1 cellular context compared by ENCODE assay signal in genomic region chr11:116605543-116605942, GRCh38.
TF ChIP-seq lines count a peak whose summit lies in the region.

No MANE protein-coding gene starts in this region.

TF ChIP-seq in HepG2, 621 proteins besides CTCF, POLR2A, EP300 and RAD21 (continued from another document and continues in another):
- TF ChIP-seq HIC2 (CRISPR knock-in tag; IDR thresholded peaks at IDR 0.05; ENCODE audit: low read depth), result no peak
- TF ChIP-seq NR1H2 (CRISPR knock-in tag; IDR thresholded peaks at IDR 0.05; ENCODE audit: borderline replicate concordance, low read depth), result no peak
- TF ChIP-seq RFX5 (IDR thresholded peaks at IDR 0.05; ENCODE audit: low read depth, low read length), result no peak
- no peak for TF ChIP-seq PAX8 (CRISPR knock-in tag; IDR thresholded peaks at IDR 0.05; ENCODE audit: borderline replicate concordance)
- no peak for TF ChIP-seq ZNF788 (CRISPR knock-in tag; IDR thresholded peaks at IDR 0.05; ENCODE audit: borderline replicate concordance)
- peak; percentile 86; the same call in 1 of the 2 replicates for TF ChIP-seq ZNF256 (CRISPR knock-in tag; conservative IDR thresholded peaks at IDR 0.05)
- TF ChIP-seq ZNF784 (CRISPR knock-in tag; IDR thresholded peaks at IDR 0.05; ENCODE audit: borderline replicate concordance), result no peak
- no peak for TF ChIP-seq GATAD2A (CRISPR knock-in tag; IDR thresholded peaks at IDR 0.05)
- TF ChIP-seq PRDM4 (CRISPR knock-in tag; IDR thresholded peaks at IDR 0.05; ENCODE audit: borderline replicate concordance), result 0 out of 2 replicates have a peak, but pooled peaks have one; percentile 76
- no peak for TF ChIP-seq ZNF33A (CRISPR knock-in tag; IDR thresholded peaks at IDR 0.05; ENCODE audit: borderline replicate concordance)
- no peak for TF ChIP-seq CBFB (CRISPR knock-in tag; IDR thresholded peaks at IDR 0.05)
- no peak for TF ChIP-seq ATF7 (IDR thresholded peaks at IDR 0.05)
- no peak for TF ChIP-seq ATF7 (CRISPR knock-in tag; IDR thresholded peaks at IDR 0.05)
- TF ChIP-seq GMEB1 (CRISPR knock-in tag; IDR thresholded peaks at IDR 0.05; ENCODE audit: borderline replicate concordance), result no peak
- TF ChIP-seq ZC3H4 (CRISPR knock-in tag; IDR thresholded peaks at IDR 0.05; ENCODE audit: borderline replicate concordance), result no peak
- no peak for TF ChIP-seq NR2F6 (IDR thresholded peaks at IDR 0.05)
- TF ChIP-seq NR2F6 (CRISPR knock-in tag; IDR thresholded peaks at IDR 0.05), result no peak
- TF ChIP-seq FOXA3 (CRISPR knock-in tag; IDR thresholded peaks at IDR 0.05), result 0 out of 2 replicates have a peak, but pooled peaks have one; percentile 34
- TF ChIP-seq UBTF (CRISPR knock-in tag; IDR thresholded peaks at IDR 0.05), result no peak
- no peak for TF ChIP-seq NFE2L2 (IDR thresholded peaks at IDR 0.05; ENCODE audit: low read length)
- TF ChIP-seq ZNF598 (CRISPR knock-in tag; IDR thresholded peaks at IDR 0.05; ENCODE audit: borderline replicate concordance), result no peak
- TF ChIP-seq MAX (IDR thresholded peaks at IDR 0.05), result no peak
- TF ChIP-seq FUBP1 (CRISPR knock-in tag; IDR thresholded peaks at IDR 0.05; ENCODE audit: borderline replicate concordance), result no peak
- peak; percentile 55; the same call in 1 of the 2 replicates for TF ChIP-seq ZBTB10 (CRISPR knock-in tag; IDR thresholded peaks at IDR 0.05; ENCODE audit: borderline replicate concordance)
- 0 out of 2 replicates have a peak, but pooled peaks have one; percentile 65 for TF ChIP-seq ATAD3A (CRISPR knock-in tag; IDR thresholded peaks at IDR 0.05)
- no peak for TF ChIP-seq ZSCAN30 (CRISPR knock-in tag; IDR thresholded peaks at IDR 0.05)
- no peak for TF ChIP-seq SETDB1 (CRISPR knock-in tag; IDR thresholded peaks at IDR 0.05; ENCODE audit: borderline replicate concordance)
- no peak; the same call in 1 of the 2 replicates for TF ChIP-seq E2F2 (CRISPR knock-in tag; IDR thresholded peaks at IDR 0.05; ENCODE audit: borderline replicate concordance)
- no peak for TF ChIP-seq TOPORS (CRISPR knock-in tag; IDR thresholded peaks at IDR 0.05)
- no peak for TF ChIP-seq MXD1 (CRISPR knock-in tag; IDR thresholded peaks at IDR 0.05)
- no peak for TF ChIP-seq CENPBD1 (CRISPR knock-in tag; IDR thresholded peaks at IDR 0.05; ENCODE audit: borderline replicate concordance, low read depth)
- TF ChIP-seq FOXO4 (CRISPR knock-in tag; conservative IDR thresholded peaks at IDR 0.05), result no peak
- TF ChIP-seq MED8 (CRISPR knock-in tag; IDR thresholded peaks at IDR 0.05; ENCODE audit: insufficient replicate concordance), result no peak
- TF ChIP-seq ZNF713 (CRISPR knock-in tag; IDR thresholded peaks at IDR 0.05), result no peak
- TF ChIP-seq MXD3 (CRISPR knock-in tag; IDR thresholded peaks at IDR 0.05), result peak; percentile 68; the same call in 1 of the 2 replicates
- TF ChIP-seq ERF (CRISPR knock-in tag; IDR thresholded peaks at IDR 0.05), result peak; percentile 75; the same call in 1 of the 2 replicates
- no peak for TF ChIP-seq ZNF704 (CRISPR knock-in tag; IDR thresholded peaks at IDR 0.05; ENCODE audit: borderline replicate concordance)
- peak; percentile 63 for TF ChIP-seq STAG1 (CRISPR knock-in tag; IDR thresholded peaks at IDR 0.05)
- TF ChIP-seq ARID2 (CRISPR knock-in tag; IDR thresholded peaks at IDR 0.05; ENCODE audit: borderline replicate concordance), result no peak
- TF ChIP-seq ZNF329 (CRISPR knock-in tag; IDR thresholded peaks at IDR 0.05; ENCODE audit: low read depth), result no peak
- TF ChIP-seq TMF1 (CRISPR knock-in tag; IDR thresholded peaks at IDR 0.05; ENCODE audit: low read depth), result peak; percentile 79; the same call in 1 of the 2 replicates
